ENCODE assay signal across 1 cellular context in the genomic region with DNA sequence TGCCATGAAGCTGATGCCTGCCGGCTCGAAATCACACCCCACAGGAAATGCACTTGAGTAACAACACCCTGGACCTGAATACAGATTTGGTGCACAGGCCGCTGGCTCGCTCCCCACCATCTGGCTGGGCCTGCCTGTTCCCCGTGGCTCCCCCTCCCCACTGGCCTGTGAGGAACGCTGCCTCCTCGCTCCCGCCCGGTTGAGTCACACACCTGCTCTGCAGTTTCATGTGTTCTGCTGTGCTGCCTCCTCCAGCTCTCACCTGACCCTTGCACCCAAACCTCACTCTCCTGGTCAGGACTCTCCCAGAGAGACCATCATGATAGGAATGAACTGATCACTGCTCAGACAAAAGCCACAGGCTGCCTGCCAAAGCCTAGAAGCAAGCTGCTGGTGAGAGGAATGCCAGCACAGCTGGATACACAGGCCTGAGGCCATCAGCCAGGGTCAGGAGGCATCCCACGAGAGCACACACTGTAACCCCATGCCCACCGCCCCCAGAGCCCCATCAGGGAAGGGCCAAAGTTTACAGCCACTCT.
TF ChIP-seq lines count a peak whose summit lies in the region.

No MANE protein-coding gene starts in this region.

TF ChIP-seq in HEK293, 187 proteins besides CTCF, POLR2A, EP300 and RAD21 (continued from another document):
- TF ChIP-seq ZBTB11 (tag by site-specific recombination; conservative IDR thresholded peaks at IDR 0.05; ENCODE audit: low read depth) (no peak), PRDM6 (tag by site-specific recombination; IDR thresholded peaks at IDR 0.05) (no peak), ZNF239 (tag by site-specific recombination; IDR thresholded peaks at IDR 0.05) (no peak), ZNF776 (tag by site-specific recombination; IDR thresholded peaks at IDR 0.05; ENCODE audit: borderline replicate concordance) (no peak), GLIS2 (tag by site-specific recombination; IDR thresholded peaks at IDR 0.05) (no peak), SCRT1 (tag by site-specific recombination; IDR thresholded peaks at IDR 0.05; ENCODE audit: borderline replicate concordance) (no peak), ZNF660 (tag by site-specific recombination; IDR thresholded peaks at IDR 0.05) (no peak), ZIC2 (tag by site-specific recombination; IDR thresholded peaks at IDR 0.05) (peak; percentile 43), KLF1 (tag by site-specific recombination; IDR thresholded peaks at IDR 0.05) (peak; percentile 15; the same call in 1 of the 2 replicates), ZNF169 (tag by site-specific recombination; IDR thresholded peaks at IDR 0.05) (no peak), ZNF292 (tag by site-specific recombination; IDR thresholded peaks at IDR 0.05; ENCODE audit: borderline replicate concordance, low read depth) (no peak), ZNF600 (tag by site-specific recombination; IDR thresholded peaks at IDR 0.05) (0 out of 2 replicates have a peak, but pooled peaks have one; percentile 39), ZBTB7A (tag by site-specific recombination; IDR thresholded peaks at IDR 0.05; ENCODE audit: low read depth) (no peak), FEZF1 (tag by site-specific recombination; IDR thresholded peaks at IDR 0.05) (no peak), SALL2 (tag by site-specific recombination; IDR thresholded peaks at IDR 0.05; ENCODE audit: borderline replicate concordance) (no peak), ZNF114 (tag by site-specific recombination; IDR thresholded peaks at IDR 0.05) (no peak)
- TF ChIP-seq, protein P1, sequence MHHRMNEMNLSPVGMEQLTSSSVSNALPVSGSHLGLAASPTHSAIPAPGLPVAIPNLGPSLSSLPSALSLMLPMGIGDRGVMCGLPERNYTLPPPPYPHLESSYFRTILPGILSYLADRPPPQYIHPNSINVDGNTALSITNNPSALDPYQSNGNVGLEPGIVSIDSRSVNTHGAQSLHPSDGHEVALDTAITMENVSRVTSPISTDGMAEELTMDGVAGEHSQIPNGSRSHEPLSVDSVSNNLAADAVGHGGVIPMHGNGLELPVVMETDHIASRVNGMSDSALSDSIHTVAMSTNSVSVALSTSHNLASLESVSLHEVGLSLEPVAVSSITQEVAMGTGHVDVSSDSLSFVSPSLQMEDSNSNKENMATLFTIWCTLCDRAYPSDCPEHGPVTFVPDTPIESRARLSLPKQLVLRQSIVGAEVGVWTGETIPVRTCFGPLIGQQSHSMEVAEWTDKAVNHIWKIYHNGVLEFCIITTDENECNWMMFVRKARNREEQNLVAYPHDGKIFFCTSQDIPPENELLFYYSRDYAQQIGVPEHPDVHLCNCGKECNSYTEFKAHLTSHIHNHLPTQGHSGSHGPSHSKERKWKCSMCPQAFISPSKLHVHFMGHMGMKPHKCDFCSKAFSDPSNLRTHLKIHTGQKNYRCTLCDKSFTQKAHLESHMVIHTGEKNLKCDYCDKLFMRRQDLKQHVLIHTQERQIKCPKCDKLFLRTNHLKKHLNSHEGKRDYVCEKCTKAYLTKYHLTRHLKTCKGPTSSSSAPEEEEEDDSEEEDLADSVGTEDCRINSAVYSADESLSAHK (tag by site-specific recombination; IDR thresholded peaks at IDR 0.05) = no peak
- TF ChIP-seq, protein P2, sequence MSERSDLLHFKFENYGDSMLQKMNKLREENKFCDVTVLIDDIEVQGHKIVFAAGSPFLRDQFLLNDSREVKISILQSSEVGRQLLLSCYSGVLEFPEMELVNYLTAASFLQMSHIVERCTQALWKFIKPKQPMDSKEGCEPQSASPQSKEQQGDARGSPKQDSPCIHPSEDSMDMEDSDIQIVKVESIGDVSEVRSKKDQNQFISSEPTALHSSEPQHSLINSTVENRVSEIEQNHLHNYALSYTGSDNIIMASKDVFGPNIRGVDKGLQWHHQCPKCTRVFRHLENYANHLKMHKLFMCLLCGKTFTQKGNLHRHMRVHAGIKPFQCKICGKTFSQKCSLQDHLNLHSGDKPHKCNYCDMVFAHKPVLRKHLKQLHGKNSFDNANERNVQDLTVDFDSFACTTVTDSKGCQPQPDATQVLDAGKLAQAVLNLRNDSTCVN (tag by site-specific recombination; optimal IDR thresholded peaks at IDR 0.05) = no peak
TF ChIP-seq in HEK293: peak in this region for 4.
